In genomic region chr13:64057372-64058020, GRCh38 we compare ENCODE assay signal across 31 cellular contexts.
"Had no signal": no experiment of that assay in that cellular context is flagged by ENCODE, and none has a peak within 500 bp of the region (broad histone marks: within the 10 kb centered on the region; RNA-seq: fewer than 3 reads in every experiment).

No MANE protein-coding gene starts in this region.

- H3K4me1 ChIP-seq: body of pancreas, breast epithelium had no signal

- H3K9me3 ChIP-seq: body of pancreas, breast epithelium had no signal

- H3K27me3 ChIP-seq: body of pancreas, breast epithelium had no signal

- H3K36me3 ChIP-seq: breast epithelium had no signal

- H3K4me3 ChIP-seq: body of pancreas, breast epithelium, PC-9 had no signal

- H3K27ac ChIP-seq: body of pancreas, breast epithelium, PC-9 had no signal

- DNase-seq: activated CD4-positive, alpha-beta T cell treated with anti-CD3 and anti-CD28 coated beads, Interleukin-2, amount 10 ng/mL, durations not matched to agents 24 days and 14 days; activated CD4-positive, alpha-beta T cell treated with anti-CD3 and anti-CD28 coated beads, Interleukin-2, amount 50 U/mL, for 4 hours; activated CD8-positive, alpha-beta T cell treated with anti-CD3 and anti-CD28 coated beads for 36 hours; activated effector memory CD4-positive, alpha-beta T cell treated with anti-CD3 and anti-CD28 coated beads, Interleukin-2, amount 50 U/mL, for 16 hours; activated naive CD4-positive, alpha-beta T cell; activated naive CD4-positive, alpha-beta T cell treated with anti-CD3 and anti-CD28 coated beads, Interleukin-2, amount 50 U/mL, for 16 hours; activated naive CD8-positive, alpha-beta T cell treated with anti-CD3 and anti-CD28 coated beads for 36 hours; activated T-cell treated with anti-CD3 and anti-CD28 coated beads, Interleukin-2, amount 50 U/mL, for 1 hour; activated T-cell treated with anti-CD3 and anti-CD28 coated beads, Interleukin-2, amount 50 U/mL, for 72 hours; amygdala; body of pancreas; Kasumi-1; MM.1S; MV-4-11; NCI-H1092; NCI-H1436 treated with DMSO at 0.1 percent for 48 hours; NCI-H1694 treated with DMSO at 0.1 percent for 48 hours; NCI-H2029; NCI-H345; NCI-H524 treated with DMSO at 0.1 percent for 48 hours; NK-92 treated with Interleukin-12 subunit alpha and Interleukin-12 subunit beta, amount 100 ng/mL, for 24 hours; PC-9; Right ventricle myocardium superior; SW 1271; T-helper 1 cell; T-helper 2 cell; T-helper 9 cell had no signal

- H3K4me2 ChIP-seq: PC-9 had no signal

- ATAC-seq: activated CD8-positive, alpha-beta T cell treated with anti-CD3 and anti-CD28 coated beads for 36 hours; activated T-cell treated with anti-CD3 and anti-CD28 coated beads, Interleukin-2, amount 50 U/mL, for 72 hours; activated T-helper 17 cell treated with anti-CD3 and anti-CD28 coated beads, Interleukin-2, amount 50 U/mL, for 72 hours; body of pancreas had no signal

- FAIRE-seq: astrocyte, RCC 7860 had no signal

- H2AFZ ChIP-seq: PC-9 had no signal
